Comparison of ENCODE assay signal across 16 cellular contexts in genomic region chr11:129223701-129224149, GRCh38. TPM values are rescaled to one million over a fixed set of nuclear protein-coding genes. Genes with fewer than 3 reads are reported as not detected.
DNase-seq lines count a peak whose midpoint lies in the region; ATAC-seq and TF ChIP-seq lines count a peak whose summit lies in the region.
"Had no signal": no experiment of that assay in that cellular context is flagged by ENCODE, and none has a peak within 500 bp of the region (broad histone marks: within the 10 kb centered on the region; RNA-seq: fewer than 3 reads in every experiment).

No MANE protein-coding gene starts in this region.

- H3F3A ChIP-seq in SK-N-SH (replicated peaks; ENCODE audit: insufficient read depth), result peaks cover 3% of the 10 kb centered on the region

- H3K79me2 ChIP-seq in SK-N-SH (ENCODE audit: insufficient read depth), result peaks cover 52% of the 10 kb centered on the region

- H3K4me3 ChIP-seq in BJ (ENCODE audit: low read depth, low read length) (no peak overlapping the region), SK-N-SH (ENCODE audit: low read depth in 2 of 2, low read length in 1 of 2) (no peak overlapping the region)
- H3K4me3 ChIP-seq: BLaER1 had no signal

- CTCF ChIA-PET in BJ (lab: Yijun Ruan, JAX) (interaction anchor here (1.0 to 2.4 kb wide), 5 partner anchors 11 to 108 kb away, joined by 3 to 8 read pairs (median 3); no protein-coding TSS in a partner anchor), SK-N-SH (lab: Yijun Ruan, JAX) (interaction anchor here (0.6 kb wide), 2 partner anchors 12 to 849 kb away, joined by 3 read pairs; no protein-coding TSS in a partner anchor)

- no peaks in the 10 kb centered on the region for H4K20me1 ChIP-seq in SK-N-SH (ENCODE audit: insufficient read depth)
- H4K20me1 ChIP-seq: BLaER1 had no signal

- H2AFZ ChIP-seq in SK-N-SH (ENCODE audit: low read depth), result no peak overlapping the region

- peak; percentile 26 for DNase-seq in BJ (ENCODE audit: low read depth)
- DNase-seq in SK-N-SH, result no peak
- DNase-seq in fibroblast of the conjunctiva (ENCODE audit: low read depth), result peak; percentile 24
- no peak for DNase-seq in omental fat pad (ENCODE audit: low spot score)
- no peak for DNase-seq in GM13976 (ENCODE audit: low spot score)
- DNase-seq in NCI-H1694 (lab: John Stamatoyannopoulos, UW), result no peak
- DNase-seq: activated CD4-positive, alpha-beta T cell treated with anti-CD3 and anti-CD28 coated beads, Interleukin-2, amount 50 U/mL, for 4 hours; DMS153; Karpas-422; naive thymus-derived CD8-positive, alpha-beta T cell; NCI-H345; SHP77 treated with DMSO at 0.1 percent for 48 hours; stimulated activated CD4-positive, alpha-beta T cell treated with anti-CD3 and anti-CD28 coated beads, Interleukin-1b, Interleukin-23, amount 100 ng/mL, for 48 hours had no signal

- TF ChIP-seq EP300 in SK-N-SH (IDR thresholded peaks at IDR 0.05; ENCODE audit: borderline replicate concordance in 1 of 2, low read depth in 1 of 2, low read length in 1 of 2), result no peak

- ATAC-seq in omental fat pad (ENCODE audit: low FRiP score) (peak; percentile 89), HG03521 (IDR thresholded peaks at IDR 0.05; ENCODE audit: unreplicated experiment) (no peak), HG02938 (IDR thresholded peaks at IDR 0.05; ENCODE audit: unreplicated experiment) (no peak)
- ATAC-seq: naive thymus-derived CD8-positive, alpha-beta T cell had no signal

- H3K36me3 ChIP-seq in BJ (ENCODE audit: control insufficient read depth, insufficient read depth, low read length) (no peaks in the 10 kb centered on the region), SK-N-SH (replicated peaks in 1 of 2; ENCODE audit: control insufficient read depth in 1 of 2, insufficient read depth in 2 of 2, low read length in 1 of 2) (peaks cover 0 to 22% of the 10 kb centered on the region in 2 experiments)
- H3K36me3 ChIP-seq: BLaER1 had no signal

- peaks cover 4 to 9% of the 10 kb centered on the region in 2 experiments; a peak in 3 of 4 replicates for H3K4me1 ChIP-seq in SK-N-SH (ENCODE audit: control insufficient read depth in 1 of 2, insufficient read depth in 2 of 2, low read depth in 1 of 2, low read length in 1 of 2)
- H3K4me1 ChIP-seq: BLaER1 had no signal

- no peak overlapping the region for H3K4me2 ChIP-seq in SK-N-SH
- H3K4me2 ChIP-seq: BLaER1 had no signal

- no peak for TF ChIP-seq RAD21 in SK-N-SH (IDR thresholded peaks at IDR 0.05; ENCODE audit: low read length)

- WGBS in SK-N-SH (ENCODE audit: low lambda C conversion rate), result 32% methylated on average over 2 of the region's 2 CpGs

- no peaks in the 10 kb centered on the region for H3K9me2 ChIP-seq in SK-N-SH

- in situ Hi-C loops in GM13976 (cut with MboI; ENCODE audit: low sequenced_read_pairs, unreplicated experiment), result no loop called here

- H3K27ac ChIP-seq in SK-N-SH (ENCODE audit: low read depth in 2 of 2, low read length in 1 of 2), result peak overlapping the region; percentile 8 to 25; a peak in 2 of 4 replicates
- H3K27ac ChIP-seq: BLaER1 had no signal

- H3K9ac ChIP-seq in SK-N-SH, result no peak overlapping the region
- H3K9ac ChIP-seq: BLaER1 had no signal

- peaks cover 19% of the 10 kb centered on the region for H3K9me3 ChIP-seq in SK-N-SH

- POLR2A ChIA-PET in BJ (lab: Charles Lee), result no interaction called here
- POLR2A ChIA-PET in SK-N-SH (lab: Yijun Ruan, JAX), result no interaction called here

- TF ChIP-seq CTCF in BJ (IDR thresholded peaks at IDR 0.05; ENCODE audit: insufficient read depth, low read depth, low read length) (no peak), SK-N-SH (IDR thresholded peaks at IDR 0.05) (no peak), omental fat pad (IDR thresholded peaks at IDR 0.05) (no peak), GM13976 (IDR thresholded peaks at IDR 0.05; ENCODE audit: borderline replicate concordance, control extremely low read depth, extremely low read depth, insufficient read depth, missing control alignments) (no peak)

- H3K27me3 ChIP-seq in BJ (ENCODE audit: control insufficient read depth, insufficient read depth, low read length) (no peaks in the 10 kb centered on the region), SK-N-SH (ENCODE audit: insufficient read depth) (no peaks in the 10 kb centered on the region)
- H3K27me3 ChIP-seq: BLaER1 had no signal

TF ChIP-seq in SK-N-SH, 30 proteins besides CTCF, POLR2A, EP300 and RAD21:
- TF ChIP-seq TAF1 (IDR thresholded peaks at IDR 0.05; ENCODE audit: borderline replicate concordance, low read depth, low read length) (no peak), CHD2 (IDR thresholded peaks at IDR 0.05; ENCODE audit: low read length, partially characterized antibody) (no peak), TCF12 (IDR thresholded peaks at IDR 0.05) (peak; percentile 52), USF2 (IDR thresholded peaks at IDR 0.05; ENCODE audit: borderline replicate concordance, low read depth, low read length) (no peak), USF1 (IDR thresholded peaks at IDR 0.05; ENCODE audit: borderline replicate concordance, low read depth) (no peak), POLR2AphosphoS5 (IDR thresholded peaks at IDR 0.05; ENCODE audit: low read depth, low read length) (no peak), PBX3 (IDR thresholded peaks at IDR 0.05) (peak; percentile 52)

RNA-seq across cellular contexts. Expression of gene ARHGAP32, which starts 31.6 kb away (rescaled TPM):
- polyA plus RNA-seq in BJ (2011; rRNA removed) (5.6 and 6.1 TPM in 2 replicates), SK-N-SH (2012; rRNA removed) (4.8 and 5.5 TPM in 2 replicates)
- 8.9 and 9.4 TPM in 2 replicates for polyA minus RNA-seq in BJ (2011; rRNA and poly(A)+ RNA removed)
- polyA plus RNA-seq in SK-N-SH (2012; cell fraction: cytosol; rRNA removed), result 3.0 and 3.5 TPM in 2 replicates
- polyA plus RNA-seq in SK-N-SH (2012; cell fraction: nucleus; rRNA removed), result 9.7 and 12.5 TPM in 2 replicates
- 10 to 100 TPM; 11.2 to 21.7 (median 18.1) TPM for total RNA-seq in omental fat pad

Comparison
In these comparisons a context has a peak if more than half of its experiments do, and no peak if none do; other contexts are left out.
1. DNase-seq: peak in BJ (single experiment) and fibroblast of the conjunctiva (single experiment); none in SK-N-SH (single experiment), omental fat pad (single experiment), GM13976 (single experiment) and NCI-H1694 (single experiment).